Comparison of ENCODE assay signal across 9 cellular contexts in genomic region chr11:7671807-7672206, GRCh38.
DNase-seq lines count a peak whose midpoint lies in the region; ATAC-seq and TF ChIP-seq lines count a peak whose summit lies in the region.
"Had no signal": no experiment of that assay in that cellular context is flagged by ENCODE, and none has a peak within 500 bp of the region (broad histone marks: within the 10 kb centered on the region; RNA-seq: fewer than 3 reads in every experiment).

No MANE protein-coding gene starts in this region.

- no peak overlapping the region for H3K4me3 Mint-ChIP-seq in activated naive CD8-positive, alpha-beta T cell treated with anti-CD3 and anti-CD28 coated beads, Interleukin-2, amount 50 U/mL, for 24 hours
- H3K4me3 Mint-ChIP-seq: CD8-positive, alpha-beta T cell had no signal

- no peaks in the 10 kb centered on the region for H3K36me3 Mint-ChIP-seq in activated naive CD8-positive, alpha-beta T cell treated with anti-CD3 and anti-CD28 coated beads, Interleukin-2, amount 50 U/mL, for 24 hours (ENCODE audit: low read depth)
- H3K36me3 Mint-ChIP-seq: CD8-positive, alpha-beta T cell had no signal

- H3K9me3 Mint-ChIP-seq in activated naive CD8-positive, alpha-beta T cell treated with anti-CD3 and anti-CD28 coated beads, Interleukin-2, amount 50 U/mL, for 24 hours = peaks cover 2% of the 10 kb centered on the region
- H3K9me3 Mint-ChIP-seq: CD8-positive, alpha-beta T cell had no signal

- TF ChIP-seq CTCF in C4-2B (conservative IDR thresholded peaks at IDR 0.05) = no peak

- ATAC-seq in GM18909 (IDR thresholded peaks at IDR 0.05; ENCODE audit: poor library complexity, unreplicated experiment) = peak; percentile 61
- peak; percentile 69 for ATAC-seq in HG02870 (IDR thresholded peaks at IDR 0.05; ENCODE audit: unreplicated experiment)
- ATAC-seq in activated naive CD8-positive, alpha-beta T cell treated with anti-CD3 and anti-CD28 coated beads, Interleukin-2, amount 50 U/mL, for 24 hours = peak; percentile 75
- ATAC-seq: CD8-positive, alpha-beta T cell had no signal

- H3K27ac ChIP-seq in C4-2B = peak overlapping the region; percentile 52

- H3K27me3 Mint-ChIP-seq in activated naive CD8-positive, alpha-beta T cell treated with anti-CD3 and anti-CD28 coated beads, Interleukin-2, amount 50 U/mL, for 24 hours = peaks cover 46% of the 10 kb centered on the region

- H3K27ac Mint-ChIP-seq in activated naive CD8-positive, alpha-beta T cell treated with anti-CD3 and anti-CD28 coated beads, Interleukin-2, amount 50 U/mL, for 24 hours = no peak overlapping the region
- H3K27ac Mint-ChIP-seq: CD8-positive, alpha-beta T cell had no signal

- DNase-seq in activated naive CD8-positive, alpha-beta T cell treated with anti-CD3 and anti-CD28 coated beads, Interleukin-2, amount 50 U/mL, for 24 hours = peak; percentile 40
- DNase-seq in NCI-H524 (lab: John Stamatoyannopoulos, UW) = no peak
- DNase-seq in HuH-7.5 (ENCODE audit: low spot score) = no peak
- no peak for DNase-seq in UCSD-AML1 (lab: John Stamatoyannopoulos, UW; ENCODE audit: unreplicated experiment)
- DNase-seq in NCI-H2107 treated with DMSO at 0.1 percent for 48 hours (lab: John Stamatoyannopoulos, UW; ENCODE audit: unreplicated experiment) = no peak
- DNase-seq: CD8-positive, alpha-beta T cell had no signal

- peaks cover 23% of the 10 kb centered on the region for H3K4me1 Mint-ChIP-seq in activated naive CD8-positive, alpha-beta T cell treated with anti-CD3 and anti-CD28 coated beads, Interleukin-2, amount 50 U/mL, for 24 hours
